In the genomic region with DNA sequence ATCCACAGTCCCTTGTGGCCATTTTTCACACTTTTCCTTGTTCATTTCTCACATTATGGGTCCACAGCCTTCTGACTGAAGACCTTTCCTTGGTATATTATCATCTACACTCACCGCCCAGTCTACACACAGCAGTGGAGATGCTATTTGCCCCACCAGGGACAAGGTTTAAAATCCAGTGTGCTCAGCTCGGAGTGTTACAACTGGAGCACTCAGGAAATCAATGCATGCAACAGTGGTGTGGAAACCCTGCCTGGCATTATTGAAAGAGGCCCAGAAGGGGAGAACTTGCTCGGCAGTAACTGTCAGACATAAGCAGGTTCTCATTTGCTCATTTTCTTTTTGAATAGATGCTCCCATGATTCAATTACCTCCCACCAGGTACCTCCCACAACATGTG, we compare ENCODE assay signal across 24 cellular contexts.
"Had no signal": no experiment of that assay in that cellular context is flagged by ENCODE, and none has a peak within 500 bp of the region (broad histone marks: within the 10 kb centered on the region; RNA-seq: fewer than 3 reads in every experiment).

No MANE protein-coding gene starts in this region.

- H3K27ac Mint-ChIP-seq: T-helper 1 cell treated with Interleukin-12 subunit alpha and Interleukin-12 subunit beta and Interleukin-4 antibody, amounts not matched to agents 30 μg/mL and 1 μg/mL, for 36 hours had no signal

- H3K4me1 ChIP-seq: SJSA1 had no signal

- H3K36me3 ChIP-seq: MG63, SJSA1 had no signal

- H3K4me3 Mint-ChIP-seq: T-helper 1 cell treated with Interleukin-12 subunit alpha and Interleukin-12 subunit beta and Interleukin-4 antibody, amounts not matched to agents 30 μg/mL and 1 μg/mL, for 36 hours had no signal

- DNase-seq: IMR-90, Karpas-422, KG1, MG63, NCI-H1092, NCI-H1105 treated with DMSO at 0.1 percent for 48 hours, NCI-H1436, NCI-H187, NCI-H2029, NCI-H2081 treated with DMSO at 0.1 percent for 48 hours, NCI-H2171, NCI-H226, NCI-H446, NCI-H510A, NCI-H524 treated with DMSO at 0.1 percent for 48 hours, NCI-H69, NCI-H774, PC-3, SHP77 had no signal

- H3K27ac ChIP-seq: RWPE1, SJSA1, SK-N-MC had no signal

- H3K9me3 ChIP-seq: SJSA1 had no signal

- H3K4me3 ChIP-seq: MG63, SJSA1, SK-N-MC had no signal

- H3K27me3 ChIP-seq: MG63, SJSA1 had no signal

- ATAC-seq: Panc1, PC-3 had no signal
